In genomic region chr20:48189177-48189576, GRCh38 we compare ENCODE assay signal across 10 cellular contexts.
DNase-seq lines count a peak whose midpoint lies in the region; TF ChIP-seq lines count a peak whose summit lies in the region.
"Had no signal": no experiment of that assay in that cellular context is flagged by ENCODE, and none has a peak within 500 bp of the region (broad histone marks: within the 10 kb centered on the region; RNA-seq: fewer than 3 reads in every experiment).

No MANE protein-coding gene starts in this region.

- H4K20me1 ChIP-seq in Karpas-422 (ENCODE audit: insufficient read depth, low read depth, low read length) (no peaks in the 10 kb centered on the region), neural progenitor cell (ENCODE audit: low read depth) (no peaks in the 10 kb centered on the region)

- H3K9me3 ChIP-seq in Karpas-422 (ENCODE audit: low read length) (no peaks in the 10 kb centered on the region), neural progenitor cell (ENCODE audit: low read depth) (no peaks in the 10 kb centered on the region)

- H3K27me3 ChIP-seq in Karpas-422 (ENCODE audit: low read length), result no peaks in the 10 kb centered on the region
- H3K27me3 ChIP-seq in neural progenitor cell, result peaks cover 20% of the 10 kb centered on the region

- no peaks in the 10 kb centered on the region for H3K9me2 ChIP-seq in Karpas-422 (replicated peaks; ENCODE audit: insufficient read depth, low read length)

- no peak overlapping the region for H3K9ac ChIP-seq in Karpas-422 (ENCODE audit: low read length)
- H3K9ac ChIP-seq in neural progenitor cell, result no peak overlapping the region

- peaks cover 2% of the 10 kb centered on the region for H3K36me3 Mint-ChIP-seq in neural progenitor cell

- H3K4me1 Mint-ChIP-seq in neural progenitor cell, result peaks cover 29% of the 10 kb centered on the region

- DNase-seq in NCI-H1105 treated with DMSO at 0.1 percent for 48 hours (lab: John Stamatoyannopoulos, UW) (peak; percentile 27), NCI-H1105 (lab: John Stamatoyannopoulos, UW) (no peak), Karpas-422 (peak; percentile 53), cerebellar cortex (ENCODE audit: low spot score) (peak; percentile 42), neural progenitor cell (ENCODE audit: low spot score) (peak; percentile 46), NCI-H226 (no peak)
- no peak for DNase-seq in activated CD8-positive, alpha-beta memory T cell treated with anti-CD3 and anti-CD28 coated beads for 24 hours
- no peak for DNase-seq in stimulated activated CD4-positive, alpha-beta T cell treated with anti-CD3 and anti-CD28 coated beads, Interleukin-15, amount 100 ng/mL, for 24 hours
- DNase-seq: AML-193 had no signal

- peak; percentile 50 for TF ChIP-seq CTCF in neural progenitor cell (IDR thresholded peaks at IDR 0.05)

- peaks cover 7% of the 10 kb centered on the region for H3K9me3 Mint-ChIP-seq in neural progenitor cell
- H3K9me3 Mint-ChIP-seq: T-helper 2 cell treated with Interferon-gamma antibody and Interleukin-4, amounts not matched to agents 5 μg/mL and 100 μg/mL, for 36 hours had no signal

- H3K79me2 ChIP-seq in Karpas-422 (ENCODE audit: low read length) (no peaks in the 10 kb centered on the region), neural progenitor cell (ENCODE audit: low read depth) (no peaks in the 10 kb centered on the region)

- H3K36me3 ChIP-seq in Karpas-422 (ENCODE audit: insufficient read depth, low read length), result no peaks in the 10 kb centered on the region
- no peaks in the 10 kb centered on the region for H3K36me3 ChIP-seq in neural progenitor cell

- peaks cover 5% of the 10 kb centered on the region for H3K27me3 Mint-ChIP-seq in neural progenitor cell (ENCODE audit: insufficient read depth, low read depth)

- H3K4me3 ChIP-seq in Karpas-422 (ENCODE audit: low read length) (no peak overlapping the region), neural progenitor cell (no peak overlapping the region)

- peak overlapping the region; percentile 11 for H3K4me3 Mint-ChIP-seq in neural progenitor cell
- H3K4me3 Mint-ChIP-seq: T-helper 2 cell treated with Interferon-gamma antibody and Interleukin-4, amounts not matched to agents 5 μg/mL and 100 μg/mL, for 36 hours had no signal

- H3K27ac ChIP-seq in Karpas-422 (ENCODE audit: low read length) (no peak overlapping the region), neural progenitor cell (no peak overlapping the region)

- no peak overlapping the region for H3K4me2 ChIP-seq in Karpas-422 (ENCODE audit: low read depth, low read length, poor library complexity, severe bottlenecking)
- H3K4me2 ChIP-seq in neural progenitor cell, result no peak overlapping the region

- peaks cover 16% of the 10 kb centered on the region for H3F3A ChIP-seq in neural progenitor cell (ENCODE audit: low read depth)

- H3K4me1 ChIP-seq in Karpas-422 (ENCODE audit: low read length) (no peaks in the 10 kb centered on the region), neural progenitor cell (peaks cover 32% of the 10 kb centered on the region)

- no peak overlapping the region for H2AFZ ChIP-seq in Karpas-422 (ENCODE audit: low read length)
- no peak overlapping the region for H2AFZ ChIP-seq in neural progenitor cell (replicated peaks)

- no peak overlapping the region for H3K27ac Mint-ChIP-seq in neural progenitor cell
- H3K27ac Mint-ChIP-seq: T-helper 2 cell treated with Interferon-gamma antibody and Interleukin-4, amounts not matched to agents 5 μg/mL and 100 μg/mL, for 36 hours had no signal

Comparison
In these comparisons a context has a peak if more than half of its experiments do, and no peak if none do; other contexts are left out.
1. DNase-seq: peak in NCI-H1105 treated with DMSO at 0.1 percent for 48 hours (single experiment), Karpas-422 (single experiment), cerebellar cortex (single experiment) and neural progenitor cell (single experiment); none in NCI-H1105 (single experiment), activated CD8-positive, alpha-beta memory T cell treated with anti-CD3 and anti-CD28 coated beads for 24 hours (single experiment), NCI-H226 (single experiment) and stimulated activated CD4-positive, alpha-beta T cell treated with anti-CD3 and anti-CD28 coated beads, Interleukin-15, amount 100 ng/mL, for 24 hours (single experiment).